In the genomic region with DNA sequence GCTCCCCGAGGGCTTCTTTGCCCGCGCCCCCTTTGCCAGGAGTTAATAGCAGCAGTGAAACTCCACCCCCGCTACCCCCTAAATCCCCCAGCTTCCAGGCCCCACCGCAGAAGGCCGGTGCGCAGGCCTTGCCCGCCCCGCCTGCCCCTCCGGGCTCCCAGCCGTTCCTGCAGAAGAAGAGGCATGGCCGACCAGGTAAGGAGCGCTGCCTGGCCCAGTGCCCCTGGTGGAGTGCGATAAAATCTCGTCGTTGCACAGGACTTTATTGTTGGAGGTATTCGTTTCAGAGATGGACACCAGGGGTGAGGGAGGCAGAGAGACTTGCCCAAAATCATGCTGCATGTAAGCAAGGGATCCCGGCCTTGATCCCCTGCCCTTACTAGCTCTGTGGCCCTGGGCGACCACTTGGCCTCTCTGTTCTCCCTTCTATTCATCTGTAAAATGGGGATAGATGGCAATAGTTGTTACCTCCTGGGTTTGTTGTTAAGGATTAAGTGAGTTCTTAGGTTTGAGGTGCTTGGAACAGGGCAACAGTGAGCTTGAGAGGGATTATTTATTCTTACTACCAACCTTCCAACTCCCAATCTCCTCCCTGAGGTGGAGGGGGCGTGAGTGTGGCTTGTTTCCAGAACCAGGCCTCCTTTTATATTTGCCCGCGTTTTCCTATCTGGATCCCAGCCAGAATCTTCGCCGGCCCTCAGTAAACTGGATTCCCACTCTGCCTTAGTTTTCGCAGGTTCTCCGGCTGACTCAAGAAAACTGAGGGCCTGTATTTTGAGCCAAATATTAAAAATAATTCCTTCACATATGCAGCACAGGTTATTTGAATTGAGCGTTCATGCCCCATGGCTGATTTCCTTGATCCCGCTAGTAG, we compare ENCODE assay signal across 11 cellular contexts.
DNase-seq lines count a peak whose midpoint lies in the region; ATAC-seq and TF ChIP-seq lines count a peak whose summit lies in the region.
"Had no signal": no experiment of that assay in that cellular context is flagged by ENCODE, and none has a peak within 500 bp of the region (broad histone marks: within the 10 kb centered on the region; RNA-seq: fewer than 3 reads in every experiment).

No MANE protein-coding gene starts in this region.

- TF ChIP-seq CTCF in suprapubic skin (IDR thresholded peaks at IDR 0.05), result no peak

- peaks cover 13% of the 10 kb centered on the region for H3K4me1 ChIP-seq in suprapubic skin

- H3K27ac ChIP-seq in SK-N-MC, result peak overlapping the region; percentile 58; the same call in 1 of the 2 replicates
- no peak overlapping the region for H3K27ac ChIP-seq in suprapubic skin

- H3K9me3 ChIP-seq in SK-N-MC (ENCODE audit: low read depth, low read length), result no peaks in the 10 kb centered on the region
- no peaks in the 10 kb centered on the region for H3K9me3 ChIP-seq in iPS-18c (ENCODE audit: control insufficient read depth, insufficient read depth, low read length)
- no peaks in the 10 kb centered on the region for H3K9me3 ChIP-seq in suprapubic skin

- no peak for ATAC-seq in GM21528 (IDR thresholded peaks at IDR 0.05; ENCODE audit: low FRiP score, unreplicated experiment)
- ATAC-seq: HCT116 had no signal

- no peak for TF ChIP-seq EP300 in suprapubic skin (IDR thresholded peaks at IDR 0.05)

- WGBS in suprapubic skin, result 30% methylated on average over 25 of the region's 28 CpGs

- DNase-seq in DMS 273 (lab: John Stamatoyannopoulos, UW; ENCODE audit: unreplicated experiment) (peak; percentile 65), DMS 273 treated with DMSO at 0.1 percent for 48 hours (lab: John Stamatoyannopoulos, UW) (no peak), SK-N-MC (ENCODE audit: low read depth, low spot score) (no peak), suprapubic skin (ENCODE audit: low spot score in 2 of 2) (no peak), occipital lobe (lab: John Stamatoyannopoulos, UW) (no peak), NCI-H1930 (lab: John Stamatoyannopoulos, UW) (no peak)
- DNase-seq: 8988T, MM.1S had no signal

- peaks cover 8% of the 10 kb centered on the region for H3K27me3 ChIP-seq in suprapubic skin

- no peak for TF ChIP-seq POLR2A in suprapubic skin (IDR thresholded peaks at IDR 0.05)

- peak overlapping the region; percentile 66 for H3K9ac ChIP-seq in SK-N-MC (ENCODE audit: insufficient read length)

- peak overlapping the region; percentile 28; the same call in 1 of the 2 replicates for H3K4me3 ChIP-seq in SK-N-MC
- peak overlapping the region; percentile 12 for H3K4me3 ChIP-seq in iPS-18c (ENCODE audit: insufficient read depth, low read depth, low read length)
- peak overlapping the region; percentile 44 for H3K4me3 ChIP-seq in suprapubic skin

- no peaks in the 10 kb centered on the region for H3K36me3 ChIP-seq in SK-N-MC (ENCODE audit: insufficient read depth, low read length)
- no peaks in the 10 kb centered on the region for H3K36me3 ChIP-seq in suprapubic skin
